Comparison of ENCODE assay signal across 21 cellular contexts in genomic region chr13:45185286-45185685, GRCh38. TPM values are rescaled to one million over a fixed set of nuclear protein-coding genes. Genes with fewer than 3 reads are reported as not detected.
DNase-seq lines count a peak whose midpoint lies in the region; ATAC-seq and TF ChIP-seq lines count a peak whose summit lies in the region.
"Had no signal": no experiment of that assay in that cellular context is flagged by ENCODE, and none has a peak within 500 bp of the region (broad histone marks: within the 10 kb centered on the region; RNA-seq: fewer than 3 reads in every experiment).

No MANE protein-coding gene starts in this region.

- peak in 1 of 3 donors; percentile 25 for ATAC-seq in natural killer cell
- ATAC-seq in natural killer cell treated with Interleukin-12 subunit alpha and Interleukin-12 subunit beta and Interleukin-15 and Interleukin-18, amount 100 ng/mL, for 72 hours = no peak
- ATAC-seq in memory B cell (ENCODE audit: low read depth) = no peak
- ATAC-seq in HG03457 (IDR thresholded peaks at IDR 0.05; ENCODE audit: unreplicated experiment) = no peak
- ATAC-seq: A549 had no signal

- peaks cover 11% of the 10 kb centered on the region for H3K4me1 ChIP-seq in OCI-LY1 (ENCODE audit: insufficient read depth, low read length, severe bottlenecking)

- no peak overlapping the region for H3K9ac ChIP-seq in OCI-LY1 (ENCODE audit: low read length)
- H3K9ac ChIP-seq: GM23248 had no signal

- no peaks in the 10 kb centered on the region for H3K9me3 ChIP-seq in OCI-LY1 (ENCODE audit: low read length)
- H3K9me3 ChIP-seq: A549, Caco-2 had no signal

- H3K4me3 Mint-ChIP-seq in natural killer cell (peak overlapping the region; percentile 58), memory B cell (no peak overlapping the region)
- H3K4me3 Mint-ChIP-seq in natural killer cell treated with Interleukin-12 subunit alpha and Interleukin-12 subunit beta and Interleukin-15 and Interleukin-18, amount 100 ng/mL, for 72 hours = no peak overlapping the region
- H3K4me3 Mint-ChIP-seq in activated CD4-positive, alpha-beta T cell treated with anti-CD3 and anti-CD28 coated beads, Interleukin-2, amount 10 ng/mL, durations not matched to agents 24 days and 14 days = no peak overlapping the region
- H3K4me3 Mint-ChIP-seq: CD4-positive, CD25-positive, alpha-beta regulatory T cell; CD8-positive, alpha-beta memory T cell had no signal

- H3K36me3 Mint-ChIP-seq in natural killer cell = no peaks in the 10 kb centered on the region
- peaks cover 5% of the 10 kb centered on the region for H3K36me3 Mint-ChIP-seq in natural killer cell treated with Interleukin-12 subunit alpha and Interleukin-12 subunit beta and Interleukin-15 and Interleukin-18, amount 100 ng/mL, for 72 hours
- peaks cover 18% of the 10 kb centered on the region for H3K36me3 Mint-ChIP-seq in memory B cell
- H3K36me3 Mint-ChIP-seq in activated CD4-positive, alpha-beta T cell treated with anti-CD3 and anti-CD28 coated beads, Interleukin-2, amount 10 ng/mL, durations not matched to agents 24 days and 14 days (ENCODE audit: low read depth) = peaks cover 24% of the 10 kb centered on the region

- H4K20me1 ChIP-seq in OCI-LY1 (ENCODE audit: insufficient read depth, low read length) = no peaks in the 10 kb centered on the region

- TF ChIP-seq CTCF in natural killer cell (IDR thresholded peaks at IDR 0.05) = no peak
- no peak for TF ChIP-seq CTCF in OCI-LY1 (IDR thresholded peaks at IDR 0.05; ENCODE audit: low read length)

- H3K36me3 ChIP-seq in OCI-LY1 (ENCODE audit: insufficient read depth, low read length) = peaks cover 27% of the 10 kb centered on the region; the same call in 1 of the 2 replicates

- H3K27ac Mint-ChIP-seq in natural killer cell = peak overlapping the region; percentile 75 to 78
- H3K27ac Mint-ChIP-seq in natural killer cell treated with Interleukin-12 subunit alpha and Interleukin-12 subunit beta and Interleukin-15 and Interleukin-18, amount 100 ng/mL, for 72 hours = no peak overlapping the region
- H3K27ac Mint-ChIP-seq in memory B cell = peak overlapping the region; percentile 58
- no peak overlapping the region for H3K27ac Mint-ChIP-seq in activated CD4-positive, alpha-beta T cell treated with anti-CD3 and anti-CD28 coated beads, Interleukin-2, amount 10 ng/mL, durations not matched to agents 24 days and 14 days

- no peak overlapping the region for H3K4me3 ChIP-seq in OCI-LY1 (ENCODE audit: low read depth, low read length, poor library complexity, severe bottlenecking)
- H3K4me3 ChIP-seq: A549, GM12878, GM23248 had no signal

- H3K27me3 ChIP-seq in OCI-LY1 (ENCODE audit: insufficient read depth, low read length) = no peaks in the 10 kb centered on the region

- intact Hi-C loops in natural killer cell (cut with micrococcal nuclease) = no loop called here
- intact Hi-C loops in activated CD4-positive, alpha-beta T cell treated with anti-CD3 and anti-CD28 coated beads, Interleukin-2, amount 10 ng/mL, durations not matched to agents 24 days and 14 days (cut with micrococcal nuclease) = no loop called here

- peak overlapping the region; percentile 56 for H3K27ac ChIP-seq in OCI-LY1 (ENCODE audit: low read depth, low read length, poor library complexity, severe bottlenecking)
- H3K27ac ChIP-seq: 22Rv1, A549, GM23248 had no signal

- no peaks in the 10 kb centered on the region for H3K9me3 Mint-ChIP-seq in natural killer cell
- no peaks in the 10 kb centered on the region for H3K9me3 Mint-ChIP-seq in natural killer cell treated with Interleukin-12 subunit alpha and Interleukin-12 subunit beta and Interleukin-15 and Interleukin-18, amount 100 ng/mL, for 72 hours
- peaks cover 2% of the 10 kb centered on the region for H3K9me3 Mint-ChIP-seq in memory B cell
- peaks cover 3% of the 10 kb centered on the region for H3K9me3 Mint-ChIP-seq in activated CD4-positive, alpha-beta T cell treated with anti-CD3 and anti-CD28 coated beads, Interleukin-2, amount 10 ng/mL, durations not matched to agents 24 days and 14 days

- no peaks in the 10 kb centered on the region; the same call in 1 of the 2 replicates for H3K9me2 ChIP-seq in OCI-LY1 (ENCODE audit: low read depth, low read length)

- no peak overlapping the region for H3K4me2 ChIP-seq in OCI-LY1 (ENCODE audit: low read length)
- H3K4me2 ChIP-seq: A549 had no signal

- peaks cover 23 to 25% of the 10 kb centered on the region in 2 donors for H3K4me1 Mint-ChIP-seq in natural killer cell
- peaks cover 12 to 18% of the 10 kb centered on the region in 2 donors for H3K4me1 Mint-ChIP-seq in natural killer cell treated with Interleukin-12 subunit alpha and Interleukin-12 subunit beta and Interleukin-15 and Interleukin-18, amount 100 ng/mL, for 72 hours (ENCODE audit: low read depth in 2 of 2)
- peaks cover 22% of the 10 kb centered on the region for H3K4me1 Mint-ChIP-seq in memory B cell
- H3K4me1 Mint-ChIP-seq in activated CD4-positive, alpha-beta T cell treated with anti-CD3 and anti-CD28 coated beads, Interleukin-2, amount 10 ng/mL, durations not matched to agents 24 days and 14 days = peaks cover 9% of the 10 kb centered on the region

- no peaks in the 10 kb centered on the region; the same call in 1 of the 2 replicates for H3F3A ChIP-seq in OCI-LY1 (ENCODE audit: insufficient read depth, low read length)

- H3K27me3 Mint-ChIP-seq in natural killer cell (ENCODE audit: low read depth in 2 of 2) (no peaks in the 10 kb centered on the region), memory B cell (no peaks in the 10 kb centered on the region)
- H3K27me3 Mint-ChIP-seq in natural killer cell treated with Interleukin-12 subunit alpha and Interleukin-12 subunit beta and Interleukin-15 and Interleukin-18, amount 100 ng/mL, for 72 hours = no peaks in the 10 kb centered on the region
- no peaks in the 10 kb centered on the region for H3K27me3 Mint-ChIP-seq in activated CD4-positive, alpha-beta T cell treated with anti-CD3 and anti-CD28 coated beads, Interleukin-2, amount 10 ng/mL, durations not matched to agents 24 days and 14 days
- H3K27me3 Mint-ChIP-seq: CD4-positive, CD25-positive, alpha-beta regulatory T cell; CD8-positive, alpha-beta memory T cell had no signal

- no peaks in the 10 kb centered on the region for H3K79me2 ChIP-seq in OCI-LY1 (ENCODE audit: insufficient read depth, low read length)

- DNase-seq in natural killer cell (no peak), memory B cell (ENCODE audit: low spot score in 2 of 2) (no peak), COR-L47 (lab: John Stamatoyannopoulos, UW) (no peak)
- no peak for DNase-seq in natural killer cell treated with Interleukin-12 subunit alpha and Interleukin-12 subunit beta and Interleukin-15 and Interleukin-18, amount 100 ng/mL, for 72 hours (ENCODE audit: low spot score)
- no peak for DNase-seq in activated CD4-positive, alpha-beta T cell treated with anti-CD3 and anti-CD28 coated beads, Interleukin-2, amount 10 ng/mL, durations not matched to agents 24 days and 14 days
- DNase-seq: C1 segment of cervical spinal cord; Caco-2; CD8-positive, alpha-beta memory T cell; GF-D8; GM23248; HCEC 1CT; IMR-90; KBM-7 had no signal

- no peak overlapping the region for H2AFZ ChIP-seq in OCI-LY1 (ENCODE audit: low read length)
- H2AFZ ChIP-seq: GM23248 had no signal

RNA-seq across cellular contexts. Expression of gene KCTD4, which starts 15.6 kb away (rescaled TPM):
- not detected for total RNA-seq in natural killer cell
- not detected for total RNA-seq in natural killer cell treated with Interleukin-12 subunit alpha and Interleukin-12 subunit beta and Interleukin-15 and Interleukin-18, amount 100 ng/mL, for 72 hours
- total RNA-seq in activated CD4-positive, alpha-beta T cell treated with anti-CD3 and anti-CD28 coated beads, Interleukin-2, amount 10 ng/mL, durations not matched to agents 24 days and 14 days = not detected in 2 replicates
- total RNA-seq: Caco-2; CD4-positive, CD25-positive, alpha-beta regulatory T cell; CD8-positive, alpha-beta memory T cell; Daoy; GM12878; H4 had no signal

Comparison
In these comparisons a context has a peak if more than half of its experiments do, and no peak if none do; other contexts are left out.
1. H3K27ac Mint-ChIP-seq: peak in natural killer cell (2 of 2) and memory B cell (single experiment); none in natural killer cell treated with Interleukin-12 subunit alpha and Interleukin-12 subunit beta and Interleukin-15 and Interleukin-18, amount 100 ng/mL, for 72 hours (0 of 2) and activated CD4-positive, alpha-beta T cell treated with anti-CD3 and anti-CD28 coated beads, Interleukin-2, amount 10 ng/mL, durations not matched to agents 24 days and 14 days (single experiment).